8 cellular contexts compared by ENCODE assay signal in the genomic region with DNA sequence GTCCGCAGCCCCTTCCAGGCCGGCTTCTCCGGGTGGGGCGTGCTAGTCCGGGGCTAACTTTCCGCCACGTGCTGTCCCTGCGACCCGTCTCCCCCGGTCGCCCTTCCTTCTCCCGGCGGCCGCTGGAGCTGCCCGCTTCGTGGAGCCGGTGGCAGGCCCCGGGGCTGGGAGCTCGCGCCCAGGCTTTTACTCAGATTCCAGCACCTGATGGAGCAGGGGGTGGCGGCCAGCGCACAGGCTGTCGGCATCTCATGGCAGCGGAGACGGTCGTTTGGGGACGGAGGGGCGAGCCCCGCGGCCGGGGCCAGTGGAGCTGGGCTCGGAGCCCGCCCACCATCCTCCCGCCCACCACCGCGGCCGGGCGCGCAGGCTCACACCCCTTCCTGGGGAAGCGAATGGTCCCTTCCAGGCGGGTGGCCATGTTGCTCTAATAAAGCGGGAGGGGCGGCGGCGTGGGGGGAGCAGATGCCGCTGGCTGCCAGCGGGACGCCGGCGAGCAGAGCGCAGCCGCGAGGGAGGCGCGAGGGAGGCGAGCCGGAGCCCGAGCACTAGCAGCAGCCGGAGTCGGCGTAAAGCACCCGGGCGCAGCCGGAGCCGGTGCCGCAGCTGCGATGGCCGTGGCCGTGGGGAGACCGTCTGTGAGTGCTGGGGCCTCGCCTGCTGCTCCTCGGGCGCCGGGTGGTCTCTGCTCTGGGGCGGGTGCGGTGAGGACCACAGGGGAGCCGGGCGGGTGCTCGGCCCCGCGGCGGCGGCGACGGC. TPM values are rescaled to one million over a fixed set of nuclear protein-coding genes. Genes with fewer than 3 reads are reported as not detected.
DNase-seq lines count a peak whose midpoint lies in the region; ATAC-seq and TF ChIP-seq lines count a peak whose summit lies in the region.

TSS of gene SEPTIN11 (plus strand) at position 460 of the 759 bp plus-strand sequence. CDS start at position 612, 152 bp downstream.

- no peaks in the 10 kb centered on the region for H3K36me3 Mint-ChIP-seq in activated CD4-positive, alpha-beta T cell treated with anti-CD3 and anti-CD28 coated beads, Interleukin-2, amount 10 ng/mL, durations not matched to agents 7 days and 5 days (ENCODE audit: low read depth)

- H3K4me3 ChIP-seq in BJ (ENCODE audit: low read depth, low read length) = peak within 1 kb of the TSS; percentile 60
- H3K4me3 ChIP-seq in coronary artery = peak within 1 kb of the TSS; percentile 88

- no peaks in the 10 kb centered on the region for H3K9me3 Mint-ChIP-seq in activated CD4-positive, alpha-beta T cell treated with anti-CD3 and anti-CD28 coated beads, Interleukin-2, amount 10 ng/mL, durations not matched to agents 7 days and 5 days

- H3K27me3 Mint-ChIP-seq in activated CD4-positive, alpha-beta T cell treated with anti-CD3 and anti-CD28 coated beads, Interleukin-2, amount 10 ng/mL, durations not matched to agents 7 days and 5 days = peaks cover 55% of the 10 kb centered on the region

- peak within 1 kb of the TSS; percentile 60 for H3K27ac Mint-ChIP-seq in activated CD4-positive, alpha-beta T cell treated with anti-CD3 and anti-CD28 coated beads, Interleukin-2, amount 10 ng/mL, durations not matched to agents 7 days and 5 days

- peak; percentile 42 for DNase-seq in BJ (ENCODE audit: low read depth)
- peak; percentile 60 for DNase-seq in NCI-H526 treated with DMSO at 0.1 percent for 48 hours (lab: John Stamatoyannopoulos, UW)
- DNase-seq in activated CD4-positive, alpha-beta T cell treated with anti-CD3 and anti-CD28 coated beads, Interleukin-2, amount 10 ng/mL, durations not matched to agents 7 days and 5 days = peak; percentile 69
- DNase-seq in coronary artery (ENCODE audit: low spot score) = peak; percentile 96
- peak; percentile 92 for DNase-seq in left lobe of liver (ENCODE audit: low spot score)
- DNase-seq in stimulated activated CD4-positive, alpha-beta T cell treated with anti-CD3 and anti-CD28 coated beads, Interleukin-2, amount 100 ng/mL, for 24 hours = peak; percentile 80 to 84

- POLR2A ChIA-PET in BJ (lab: Charles Lee) = interaction anchor here (0.5 to 1.5 kb wide), 8 partner anchors 27 to 752 kb away, joined by 3 to 7 read pairs (median 3); no protein-coding TSS in a partner anchor
- POLR2A ChIA-PET in activated CD4-positive, alpha-beta T cell treated with anti-CD3 and anti-CD28 coated beads, Interleukin-2, amount 10 ng/mL, durations not matched to agents 7 days and 5 days (lab: Charles Lee) = no interaction called here

- H3K27me3 ChIP-seq in BJ (ENCODE audit: control insufficient read depth, insufficient read depth, low read length) = no peaks in the 10 kb centered on the region

- peak within 1 kb of the TSS; percentile 84 to 92 for H3K27ac ChIP-seq in coronary artery

- peaks cover 15% of the 10 kb centered on the region for H3K4me1 Mint-ChIP-seq in activated CD4-positive, alpha-beta T cell treated with anti-CD3 and anti-CD28 coated beads, Interleukin-2, amount 10 ng/mL, durations not matched to agents 7 days and 5 days

- CTCF ChIA-PET in BJ (lab: Yijun Ruan, JAX) = interaction anchor here (0.6 to 0.9 kb wide), 2 partner anchors 15 to 26 kb away, joined by 3 read pairs; no protein-coding TSS in a partner anchor
- CTCF ChIA-PET in activated CD4-positive, alpha-beta T cell treated with anti-CD3 and anti-CD28 coated beads, Interleukin-2, amount 10 ng/mL, durations not matched to agents 7 days and 5 days (lab: Charles Lee) = interaction anchor here (1.1 kb wide), 1 partner anchor 37 kb away, joined by 3 read pairs; no protein-coding TSS in a partner anchor

- peaks cover 2% of the 10 kb centered on the region; the same call in 1 of the 2 replicates for H3K36me3 ChIP-seq in BJ (ENCODE audit: control insufficient read depth, insufficient read depth, low read length)

- ATAC-seq in GM19324 (IDR thresholded peaks at IDR 0.05; ENCODE audit: low FRiP score, unreplicated experiment) (peak; percentile 82), HG03460 (IDR thresholded peaks at IDR 0.05; ENCODE audit: unreplicated experiment) (peak; percentile 65), left lobe of liver (peak; percentile 81)

- TF ChIP-seq CTCF in BJ (IDR thresholded peaks at IDR 0.05; ENCODE audit: insufficient read depth, low read depth, low read length) (no peak), coronary artery (IDR thresholded peaks at IDR 0.05) (no peak)

- H3K4me3 Mint-ChIP-seq in activated CD4-positive, alpha-beta T cell treated with anti-CD3 and anti-CD28 coated beads, Interleukin-2, amount 10 ng/mL, durations not matched to agents 7 days and 5 days = peak within 1 kb of the TSS; percentile 75

RNA-seq across cellular contexts. Expression of gene SEPTIN11, which starts in this region (rescaled TPM):
- 346 and 638 TPM in 2 replicates for polyA plus RNA-seq in BJ (2011; rRNA removed)
- 406 and 470 TPM in 2 replicates for polyA minus RNA-seq in BJ (2011; rRNA and poly(A)+ RNA removed)
- 10 to 100 TPM; 23.4 to 24.5 TPM for total RNA-seq in activated CD4-positive, alpha-beta T cell treated with anti-CD3 and anti-CD28 coated beads, Interleukin-2, amount 10 ng/mL, durations not matched to agents 7 days and 5 days
- total RNA-seq in left lobe of liver = 37.2 TPM

Comparison
In these comparisons a context has a peak if more than half of its experiments do, and no peak if none do; other contexts are left out.
1. Peak in every context shown above with its lines: DNase-seq, ATAC-seq, H3K4me3 ChIP-seq and H3K27ac ChIP-seq.
2. DNase-seq: peak in every context shown above with its lines; median percentile 96 in coronary artery; 92 in left lobe of liver; 82 in stimulated activated CD4-positive, alpha-beta T cell treated with anti-CD3 and anti-CD28 coated beads, Interleukin-2, amount 100 ng/mL, for 24 hours; 69 in activated CD4-positive, alpha-beta T cell treated with anti-CD3 and anti-CD28 coated beads, Interleukin-2, amount 10 ng/mL, durations not matched to agents 7 days and 5 days; 60 in NCI-H526 treated with DMSO at 0.1 percent for 48 hours; 42 in BJ.